Comparison of ENCODE assay signal across 13 cellular contexts in genomic region chr7:52917982-52918578, GRCh38.
DNase-seq lines count a peak whose midpoint lies in the region; ATAC-seq, FAIRE-seq and TF ChIP-seq lines count a peak whose summit lies in the region.
"Had no signal": no experiment of that assay in that cellular context is flagged by ENCODE, and none has a peak within 500 bp of the region (broad histone marks: within the 10 kb centered on the region; RNA-seq: fewer than 3 reads in every experiment).

No MANE protein-coding gene starts in this region.

- H3K27ac ChIP-seq in RWPE2 (ENCODE audit: poor library complexity, severe bottlenecking) (no peak overlapping the region), stomach (no peak overlapping the region), upper lobe of left lung (no peak overlapping the region)
- H3K27ac ChIP-seq: heart right ventricle had no signal

- WGBS in stomach, 5 donors, result 66 to 75% (median 72%) methylated on average over 7 of the region's 7 CpGs
- WGBS in upper lobe of left lung, 2 donors, result 71 to 76% methylated on average over 7 of the region's 7 CpGs

- no peaks in the 10 kb centered on the region for H3K27me3 ChIP-seq in RWPE2 (ENCODE audit: insufficient read depth, poor library complexity, severe bottlenecking)
- H3K27me3 ChIP-seq in stomach, result no peaks in the 10 kb centered on the region
- no peaks in the 10 kb centered on the region for H3K27me3 ChIP-seq in upper lobe of left lung
- H3K27me3 ChIP-seq: heart right ventricle had no signal

- H3K4me3 ChIP-seq in RWPE2 (ENCODE audit: severe bottlenecking) (no peak overlapping the region), stomach (no peak overlapping the region), upper lobe of left lung (no peak overlapping the region)
- H3K4me3 ChIP-seq: heart right ventricle had no signal

- no peak for TF ChIP-seq POLR2A in stomach (IDR thresholded peaks at IDR 0.05)
- no peak for TF ChIP-seq POLR2A in upper lobe of left lung (IDR thresholded peaks at IDR 0.05)

- H3K4me1 ChIP-seq in RWPE2 (ENCODE audit: insufficient read depth, poor library complexity, severe bottlenecking) (no peaks in the 10 kb centered on the region), stomach (no peaks in the 10 kb centered on the region), upper lobe of left lung (no peaks in the 10 kb centered on the region)
- H3K4me1 ChIP-seq: heart right ventricle had no signal

- DNase-seq in D721Med (ENCODE audit: insufficient read length, low spot score) (no peak), HFFc6 (no peak), RWPE2 (ENCODE audit: low spot score) (no peak), iris pigment epithelial cell (ENCODE audit: low read depth) (peak; percentile 1), stomach (no peak), upper lobe of left lung (no peak)
- DNase-seq in activated CD4-positive, alpha-beta T cell treated with anti-CD3 and anti-CD28 coated beads, Interleukin-2, amount 50 U/mL, for 1 hour, result no peak
- DNase-seq: activated CD4-positive, alpha-beta T cell treated with anti-CD3 and anti-CD28 coated beads, Interleukin-2, amount 50 U/mL, for 48 hours; activated naive CD4-positive, alpha-beta T cell treated with anti-CD3 and anti-CD28 coated beads, Interleukin-2, amount 50 U/mL, for 16 hours; COR-L47; heart right ventricle; NCI-H146 had no signal

- H3K27ac Mint-ChIP-seq in HFFc6, result no peak overlapping the region

- no peaks in the 10 kb centered on the region for H3K4me1 Mint-ChIP-seq in HFFc6 (ENCODE audit: low read depth)

- TF ChIP-seq EP300 in stomach (IDR thresholded peaks at IDR 0.05) (no peak), upper lobe of left lung (IDR thresholded peaks at IDR 0.05) (no peak)

- intact Hi-C loops in stomach (cut with DNase I; ENCODE audit: low total_unique reads), result no loop called here

- peaks cover 12% of the 10 kb centered on the region for H3K9me3 Mint-ChIP-seq in HFFc6

- H3K4me3 Mint-ChIP-seq in HFFc6, result no peak overlapping the region

- no peaks in the 10 kb centered on the region for H3K36me3 ChIP-seq in RWPE2 (ENCODE audit: low read depth)
- H3K36me3 ChIP-seq in stomach, result no peaks in the 10 kb centered on the region
- no peaks in the 10 kb centered on the region for H3K36me3 ChIP-seq in upper lobe of left lung
- H3K36me3 ChIP-seq: heart right ventricle had no signal

- H3K36me3 Mint-ChIP-seq in HFFc6 (ENCODE audit: low read depth), result no peaks in the 10 kb centered on the region

- TF ChIP-seq CTCF in D721Med (IDR thresholded peaks at IDR 0.05; ENCODE audit: insufficient read depth, missing control alignments) (peak; percentile 8), HFFc6 (IDR thresholded peaks at IDR 0.05) (peak; percentile 50; the same call in 1 of the 2 replicates), RWPE2 (IDR thresholded peaks at IDR 0.05; ENCODE audit: poor library complexity, severe bottlenecking) (peak; percentile 65), stomach (IDR thresholded peaks at IDR 0.05) (no peak), upper lobe of left lung (IDR thresholded peaks at IDR 0.05) (no peak)

- H3K9me3 ChIP-seq in RWPE2 (ENCODE audit: severe bottlenecking) (no peaks in the 10 kb centered on the region), stomach (peaks cover 0 to 5% (median 0%) of the 10 kb centered on the region in 4 donors), upper lobe of left lung (no peaks in the 10 kb centered on the region)

- no peaks in the 10 kb centered on the region; the same call in 1 of the 2 replicates for H3K27me3 Mint-ChIP-seq in HFFc6 (ENCODE audit: insufficient read depth)

- FAIRE-seq in D721Med (lab: Jason Lieb, UNC), result no peak

- no peak for ATAC-seq in RWPE2 (ENCODE audit: low read depth)
- no peak for ATAC-seq in GM18498 (IDR thresholded peaks at IDR 0.05; ENCODE audit: unreplicated experiment)
- no peak for ATAC-seq in upper lobe of left lung (ENCODE audit: low FRiP score in 2 of 2)
- ATAC-seq: heart right ventricle had no signal

Comparison
In these comparisons a context has a peak if more than half of its experiments do, and no peak if none do; other contexts are left out.
1. CTCF ChIP-seq: peak in D721Med (single experiment), HFFc6 (single experiment) and RWPE2 (single experiment); none in stomach (0 of 7) and upper lobe of left lung (0 of 6).